1 cellular context compared by ENCODE assay signal in the genomic region with DNA sequence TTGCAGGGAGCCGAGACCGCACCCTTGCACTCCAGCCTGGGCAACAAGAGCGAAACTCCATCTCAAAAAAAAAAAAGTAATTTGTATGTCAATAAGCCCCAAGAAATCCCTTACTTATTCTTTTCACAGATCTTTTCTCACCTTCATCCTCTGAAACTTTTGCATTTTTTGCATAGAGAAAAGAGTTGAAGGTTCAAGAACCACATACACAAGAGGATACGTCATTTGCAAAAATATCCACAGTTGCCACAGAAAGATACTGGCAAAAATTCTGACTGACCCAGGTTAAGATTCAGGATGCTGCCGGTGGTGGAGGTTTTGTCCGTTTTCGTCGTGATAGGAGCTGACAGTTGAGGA.
TF ChIP-seq lines count a peak whose summit lies in the region.

No MANE protein-coding gene starts in this region.

TF ChIP-seq in HepG2, 621 proteins besides CTCF, POLR2A, EP300 and RAD21:
- TF ChIP-seq RBM22 (optimal IDR thresholded peaks at IDR 0.05; ENCODE audit: low read length) (peak; percentile 18), AGO2 (optimal IDR thresholded peaks at IDR 0.05; ENCODE audit: low read depth, low read length) (peak; percentile 10), CEBPG (CRISPR knock-in tag; IDR thresholded peaks at IDR 0.05) (no peak)
